ENCODE assay signal across 8 cellular contexts in the genomic region with DNA sequence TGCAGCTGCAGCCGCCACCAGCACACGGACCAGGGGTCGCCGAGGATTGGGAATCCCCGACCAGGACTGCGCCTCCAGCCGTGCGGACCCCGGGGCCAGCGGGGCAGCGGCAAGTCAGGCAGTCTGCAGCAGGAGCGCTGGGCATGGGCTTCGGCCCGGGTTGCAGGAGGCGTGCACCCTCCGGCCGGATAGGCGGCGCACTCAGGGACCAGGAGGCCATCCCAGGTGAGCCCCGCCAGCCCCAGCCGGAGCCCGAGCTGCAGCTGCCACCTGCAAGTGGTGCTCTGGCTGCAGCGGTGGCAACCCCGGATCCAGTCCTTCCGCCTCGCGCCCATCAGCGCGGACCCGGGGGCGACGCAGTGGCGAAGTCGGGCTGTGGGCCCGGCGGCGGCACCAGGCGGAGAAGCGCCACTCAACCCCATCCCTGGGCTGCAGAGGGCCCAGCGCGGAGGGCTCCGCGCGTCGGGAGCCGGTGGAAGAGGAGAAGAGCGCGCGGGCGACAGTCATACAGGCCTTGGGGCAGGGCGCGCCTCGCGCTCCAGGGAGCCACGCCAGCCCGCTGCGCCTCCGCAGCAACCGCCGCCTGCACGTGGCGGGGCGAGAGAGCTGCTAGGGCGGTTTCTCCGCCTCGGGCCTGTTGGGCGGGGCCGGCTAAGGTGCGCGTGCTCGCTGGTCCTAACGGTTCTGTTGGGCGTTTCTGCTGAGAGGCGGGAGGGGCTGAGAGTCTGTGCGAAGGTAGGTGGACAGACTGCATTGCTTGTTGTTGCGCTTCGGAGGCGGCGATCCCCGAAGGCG.
DNase-seq lines count a peak whose midpoint lies in the region; ATAC-seq and TF ChIP-seq lines count a peak whose summit lies in the region.

No MANE protein-coding gene starts in this region.

- peaks cover 31% of the 10 kb centered on the region for H3K27me3 Mint-ChIP-seq in activated CD4-positive, alpha-beta T cell treated with anti-CD3 and anti-CD28 coated beads, Interleukin-2, amount 10 ng/mL, durations not matched to agents 24 days and 14 days

- H3K4me1 Mint-ChIP-seq in activated CD4-positive, alpha-beta T cell treated with anti-CD3 and anti-CD28 coated beads, Interleukin-2, amount 10 ng/mL, durations not matched to agents 24 days and 14 days: peaks cover 5% of the 10 kb centered on the region

- H3K9me3 ChIP-seq in HUES48 (ENCODE audit: control insufficient read depth, insufficient read depth, low read length): no peaks in the 10 kb centered on the region
- peaks cover 5 to 15% of the 10 kb centered on the region in 2 donors for H3K9me3 ChIP-seq in esophagus (ENCODE audit: control insufficient read depth in 2 of 2, insufficient read depth in 1 of 2, low read depth in 1 of 2, low read length in 1 of 2)

- ATAC-seq in HG02763 (IDR thresholded peaks at IDR 0.05; ENCODE audit: unreplicated experiment): no peak
- ATAC-seq in HG02973 (IDR thresholded peaks at IDR 0.05; ENCODE audit: unreplicated experiment): no peak
- ATAC-seq in HG03571 (IDR thresholded peaks at IDR 0.05; ENCODE audit: unreplicated experiment): no peak

- H3K36me3 ChIP-seq in HUES48 (ENCODE audit: control insufficient read depth, insufficient read depth, low read length): no peaks in the 10 kb centered on the region
- H3K36me3 ChIP-seq in esophagus (ENCODE audit: control insufficient read depth in 2 of 2, insufficient read depth in 2 of 2, low read length in 1 of 2): no peaks in the 10 kb centered on the region

- H3K4me3 Mint-ChIP-seq in activated CD4-positive, alpha-beta T cell treated with anti-CD3 and anti-CD28 coated beads, Interleukin-2, amount 10 ng/mL, durations not matched to agents 24 days and 14 days: peak overlapping the region; percentile 83

- H3K4me1 ChIP-seq in HUES48 (ENCODE audit: control insufficient read depth, insufficient read depth, low read length) (no peaks in the 10 kb centered on the region), esophagus (ENCODE audit: control insufficient read depth in 2 of 2, insufficient read depth in 2 of 2, low read length in 1 of 2) (peaks cover 3 to 11% of the 10 kb centered on the region in 2 donors)

- intact Hi-C loops in activated CD4-positive, alpha-beta T cell treated with anti-CD3 and anti-CD28 coated beads, Interleukin-2, amount 10 ng/mL, durations not matched to agents 24 days and 14 days (cut with micrococcal nuclease): loop anchor here (1.0 kb wide), 1 partner anchor 74 kb away; a partner anchor contains a TSS

- H3K9me3 Mint-ChIP-seq in activated CD4-positive, alpha-beta T cell treated with anti-CD3 and anti-CD28 coated beads, Interleukin-2, amount 10 ng/mL, durations not matched to agents 24 days and 14 days: no peaks in the 10 kb centered on the region

- no peak overlapping the region for H3K9ac ChIP-seq in HUES48 (ENCODE audit: low read depth, low read length)

- peak overlapping the region; percentile 39 for H3K27ac Mint-ChIP-seq in activated CD4-positive, alpha-beta T cell treated with anti-CD3 and anti-CD28 coated beads, Interleukin-2, amount 10 ng/mL, durations not matched to agents 24 days and 14 days

- peak; percentile 14 for TF ChIP-seq CTCF in GM12864 (IDR thresholded peaks at IDR 0.05; ENCODE audit: low read depth, low read length, missing control alignments)

- WGBS in esophagus, 2 donors: 4 to 5% methylated on average over 81 of the region's 81 CpGs

- H3K36me3 Mint-ChIP-seq in activated CD4-positive, alpha-beta T cell treated with anti-CD3 and anti-CD28 coated beads, Interleukin-2, amount 10 ng/mL, durations not matched to agents 24 days and 14 days (ENCODE audit: low read depth): no peaks in the 10 kb centered on the region

- peak overlapping the region; percentile 60 for H3K4me3 ChIP-seq in GM12864 (ENCODE audit: low read depth, low read length)
- H3K4me3 ChIP-seq in HUES48 (ENCODE audit: low read depth, low read length): peak overlapping the region; percentile 51
- H3K4me3 ChIP-seq in esophagus (ENCODE audit: low read depth in 1 of 2, low read length in 2 of 2): peak overlapping the region; percentile 7 to 26

- H3K27me3 ChIP-seq in HUES48 (ENCODE audit: control insufficient read depth, insufficient read depth, low read length) (peaks cover 31% of the 10 kb centered on the region), esophagus (ENCODE audit: control insufficient read depth in 1 of 2, insufficient read depth in 2 of 2, low read length in 2 of 2) (peaks cover 0 to 7% of the 10 kb centered on the region in 2 donors)

- DNase-seq in GM12864 (ENCODE audit: low read depth) (peak; percentile 64), occipital lobe (lab: John Stamatoyannopoulos, UW) (peak; percentile 60)
- peak; percentile 85 for DNase-seq in activated CD4-positive, alpha-beta T cell treated with anti-CD3 and anti-CD28 coated beads, Interleukin-2, amount 10 ng/mL, durations not matched to agents 24 days and 14 days

- H3K27ac ChIP-seq in HUES48 (ENCODE audit: low read depth, low read length): no peak overlapping the region
- H3K27ac ChIP-seq in esophagus (ENCODE audit: low read depth in 2 of 2, low read length in 1 of 2): no peak overlapping the region
